1 cellular context compared by ENCODE assay signal in genomic region chr18:35136248-35136647, GRCh38.
TF ChIP-seq lines count a peak whose summit lies in the region.

No MANE protein-coding gene starts in this region.

TF ChIP-seq in K562, 482 proteins besides CTCF, POLR2A, EP300 and RAD21 (continued from another document and continues in another):
- TF ChIP-seq TSHZ1 (CRISPR knock-in tag; IDR thresholded peaks at IDR 0.05) (no peak), RBM39 (optimal IDR thresholded peaks at IDR 0.05; ENCODE audit: low read depth, low read length) (no peak), GTF2A2 (tag; IDR thresholded peaks at IDR 0.05) (no peak), ZSCAN32 (CRISPR knock-in tag; IDR thresholded peaks at IDR 0.05) (no peak), ZNF561 (CRISPR knock-in tag; conservative IDR thresholded peaks at IDR 0.05) (no peak), POLR3A (IDR thresholded peaks at IDR 0.05; ENCODE audit: borderline replicate concordance, extremely low read depth, insufficient read depth, insufficient read length) (no peak), ARID4B (CRISPR knock-in tag; IDR thresholded peaks at IDR 0.05) (no peak), MEF2D (tag; conservative IDR thresholded peaks at IDR 0.05; ENCODE audit: low read depth) (peak; percentile 93), HDAC1 (IDR thresholded peaks at IDR 0.05) (peak in 1 of 2 experiments; percentile 74; a peak in 2 of 4 replicates), ARNT (IDR thresholded peaks at IDR 0.05) (peak in 1 of 2 experiments; percentile 47; a peak in 1 of 4 replicates), HNRNPUL1 (IDR thresholded peaks at IDR 0.05; ENCODE audit: low read length) (no peak), GATAD2B (IDR thresholded peaks at IDR 0.05; ENCODE audit: borderline replicate concordance) (no peak), DDX20 (tag; IDR thresholded peaks at IDR 0.05; ENCODE audit: low read depth) (no peak), E2F3 (CRISPR knock-in tag; IDR thresholded peaks at IDR 0.05) (no peak), SMAD1 (IDR thresholded peaks at IDR 0.05; ENCODE audit: low read depth, low read length, partially characterized antibody) (no peak), TFAM (CRISPR knock-in tag; conservative IDR thresholded peaks at IDR 0.05) (no peak), RFX1 (IDR thresholded peaks at IDR 0.05) (no peak), TEAD2 (tag; IDR thresholded peaks at IDR 0.05) (no peak), ZC3H11A (IDR thresholded peaks at IDR 0.05; ENCODE audit: low read depth, low read length) (no peak), BCOR (IDR thresholded peaks at IDR 0.05) (no peak), ZNF184 (CRISPR knock-in tag; IDR thresholded peaks at IDR 0.05) (no peak), CHD2 (IDR thresholded peaks at IDR 0.05; ENCODE audit: low read depth, low read length) (no peak), PPARD (CRISPR knock-in tag; IDR thresholded peaks at IDR 0.05) (no peak), CHCHD3 (CRISPR knock-in tag; IDR thresholded peaks at IDR 0.05) (no peak), ARID2 (IDR thresholded peaks at IDR 0.05) (no peak), PHF8 (IDR thresholded peaks at IDR 0.05; ENCODE audit: borderline replicate concordance, low read length) (no peak), ARID3B (CRISPR knock-in tag; IDR thresholded peaks at IDR 0.05; ENCODE audit: borderline replicate concordance) (no peak), ATF3 (IDR thresholded peaks at IDR 0.05) (peak; percentile 64), ATF3 (CRISPR knock-in tag; conservative IDR thresholded peaks at IDR 0.05) (no peak), ZNF551 (CRISPR knock-in tag; IDR thresholded peaks at IDR 0.05) (no peak), CREB3L1 (IDR thresholded peaks at IDR 0.05; ENCODE audit: borderline replicate concordance, low read depth) (no peak), HDAC8 (tag; IDR thresholded peaks at IDR 0.05) (no peak), BMI1 (IDR thresholded peaks at IDR 0.05; ENCODE audit: low read length) (no peak), ZNF280B (CRISPR knock-in tag; IDR thresholded peaks at IDR 0.05) (no peak), ZNF444 (CRISPR knock-in tag; IDR thresholded peaks at IDR 0.05) (no peak), HNRNPLL (IDR thresholded peaks at IDR 0.05; ENCODE audit: low read depth, low read length, poor library complexity, severe bottlenecking) (no peak), ZNF518B (CRISPR knock-in tag; IDR thresholded peaks at IDR 0.05) (no peak), NCOA4 (IDR thresholded peaks at IDR 0.05; ENCODE audit: partially characterized antibody) (no peak), FOXO4 (CRISPR knock-in tag; IDR thresholded peaks at IDR 0.05) (no peak), PBX2 (CRISPR knock-in tag; IDR thresholded peaks at IDR 0.05; ENCODE audit: low read depth) (peak; percentile 58), PBX2 (tag; conservative IDR thresholded peaks at IDR 0.05; ENCODE audit: low read depth) (peak; percentile 98)
